ENCODE assay signal across 15 cellular contexts in genomic region chr1:243926803-243927245, GRCh38.
DNase-seq lines count a peak whose midpoint lies in the region; TF ChIP-seq lines count a peak whose summit lies in the region.
"Had no signal": no experiment of that assay in that cellular context is flagged by ENCODE, and none has a peak within 500 bp of the region (broad histone marks: within the 10 kb centered on the region; RNA-seq: fewer than 3 reads in every experiment).

No MANE protein-coding gene starts in this region.

- no peak overlapping the region for H4K8ac ChIP-seq in mesendoderm (ENCODE audit: low read depth, low read length)

- no peak overlapping the region for H3K4ac ChIP-seq in mesendoderm (ENCODE audit: low read depth, low read length)

- no peak overlapping the region for H3K4me3 Mint-ChIP-seq in chondrocyte (ENCODE audit: unreplicated experiment)
- H3K4me3 Mint-ChIP-seq: activated B cell treated with CpG ODN at 0.5 μM for 24 hours; CD8-positive, alpha-beta T cell had no signal

- H3K9me3 ChIP-seq in HUES48 (ENCODE audit: control insufficient read depth, insufficient read depth, low read length) (no peaks in the 10 kb centered on the region), adrenal gland (replicated peaks in 1 of 3) (no peaks in the 10 kb centered on the region)
- H3K9me3 ChIP-seq: esophagus squamous epithelium, neutrophil had no signal

- no peak overlapping the region for H2BK120ac ChIP-seq in mesendoderm (ENCODE audit: low read depth, low read length)

- no peak overlapping the region for H2BK5ac ChIP-seq in mesendoderm (ENCODE audit: low read length)

- H2BK15ac ChIP-seq in mesendoderm (replicated peaks; ENCODE audit: low read depth), result no peak overlapping the region

- no peaks in the 10 kb centered on the region for H3K36me3 Mint-ChIP-seq in chondrocyte (ENCODE audit: low read depth)
- H3K36me3 Mint-ChIP-seq: CD8-positive, alpha-beta T cell had no signal

- no peak overlapping the region for H3K56ac ChIP-seq in mesendoderm (ENCODE audit: low read length)

- H3K27me3 ChIP-seq in HUES48 (ENCODE audit: control insufficient read depth, insufficient read depth, low read length) (no peaks in the 10 kb centered on the region), mesendoderm (ENCODE audit: insufficient read depth, low read length, poor library complexity) (no peaks in the 10 kb centered on the region), adrenal gland (peaks cover 14% of the 10 kb centered on the region)

- H3K9me3 Mint-ChIP-seq in chondrocyte (ENCODE audit: low read depth), result no peaks in the 10 kb centered on the region
- H3K9me3 Mint-ChIP-seq: activated B cell treated with CpG ODN at 0.5 μM for 24 hours; CD8-positive, alpha-beta T cell had no signal

- H3K4me1 ChIP-seq in HUES48 (ENCODE audit: control insufficient read depth, insufficient read depth, low read length) (peaks cover 39% of the 10 kb centered on the region), mesendoderm (ENCODE audit: control insufficient read depth, low read depth, low read length) (peaks cover 12% of the 10 kb centered on the region), adrenal gland (replicated peaks in 1 of 2) (no peaks in the 10 kb centered on the region)

- no peaks in the 10 kb centered on the region for H3K36me3 ChIP-seq in HUES48 (ENCODE audit: control insufficient read depth, insufficient read depth, low read length)
- H3K36me3 ChIP-seq in mesendoderm (ENCODE audit: control insufficient read depth, insufficient read depth, low read length), result no peaks in the 10 kb centered on the region
- H3K36me3 ChIP-seq in adrenal gland (replicated peaks in 1 of 2), result no peaks in the 10 kb centered on the region
- H3K36me3 ChIP-seq: esophagus squamous epithelium, neutrophil had no signal

- H3K4me1 Mint-ChIP-seq in chondrocyte (ENCODE audit: low read depth), result peaks cover 73% of the 10 kb centered on the region
- H3K4me1 Mint-ChIP-seq: activated B cell treated with CpG ODN at 0.5 μM for 24 hours had no signal

- H3K9ac ChIP-seq in HUES48 (ENCODE audit: low read depth, low read length) (peak overlapping the region; percentile 24; the same call in 1 of the 2 replicates), mesendoderm (ENCODE audit: low read length) (no peak overlapping the region)

- no peaks in the 10 kb centered on the region for H3K79me2 ChIP-seq in mesendoderm (ENCODE audit: control insufficient read depth, insufficient read depth, low read length)

- no peak overlapping the region for H3K4me2 ChIP-seq in mesendoderm (ENCODE audit: low read length)

- no peak overlapping the region for H2AK5ac ChIP-seq in mesendoderm (ENCODE audit: low read length)

- H3K18ac ChIP-seq in mesendoderm (ENCODE audit: low read length), result no peak overlapping the region

- intact Hi-C loops in adrenal gland (cut with DNase I), result no loop called here

- H3K27ac Mint-ChIP-seq in chondrocyte (ENCODE audit: unreplicated experiment), result peak overlapping the region; percentile 96
- H3K27ac Mint-ChIP-seq: activated B cell treated with CpG ODN at 0.5 μM for 24 hours; CD8-positive, alpha-beta T cell had no signal

- TF ChIP-seq POLR2A in adrenal gland (IDR thresholded peaks at IDR 0.05), result no peak

- no peak overlapping the region for H4K5ac ChIP-seq in mesendoderm (ENCODE audit: low read length)

- TF ChIP-seq CTCF in chondrocyte (IDR thresholded peaks at IDR 0.05), result no peak
- TF ChIP-seq CTCF in adrenal gland (IDR thresholded peaks at IDR 0.05), result no peak

- no peak overlapping the region for H3K4me3 ChIP-seq in HUES48 (ENCODE audit: low read depth, low read length)
- no peak overlapping the region for H3K4me3 ChIP-seq in mesendoderm (ENCODE audit: low read length)
- H3K4me3 ChIP-seq in adrenal gland, result no peak overlapping the region
- H3K4me3 ChIP-seq: esophagus squamous epithelium had no signal

- H3K23ac ChIP-seq in mesendoderm (ENCODE audit: low read length), result no peak overlapping the region

- no peaks in the 10 kb centered on the region for H3K79me1 ChIP-seq in mesendoderm (ENCODE audit: low read length)

- H3K27ac ChIP-seq in HUES48 (ENCODE audit: low read depth, low read length), result peak overlapping the region; percentile 82
- H3K27ac ChIP-seq in mesendoderm (ENCODE audit: low read depth, low read length), result no peak overlapping the region
- no peak overlapping the region for H3K27ac ChIP-seq in adrenal gland
- H3K27ac ChIP-seq: esophagus squamous epithelium, neutrophil had no signal

- WGBS in mesendoderm (ENCODE audit: extremely low coverage, insufficient coverage, low lambda C conversion rate), result no CpG with 5 or more reads among the region's 6 CpGs
- WGBS in adrenal gland, 4 donors, result 53 to 65% (median 56%) methylated on average over 6 of the region's 6 CpGs

- no peaks in the 10 kb centered on the region for H3K27me3 Mint-ChIP-seq in chondrocyte (ENCODE audit: low read depth)

- DNase-seq in AG08395 (ENCODE audit: low spot score), result peak; percentile 82
- no peak for DNase-seq in chondrocyte (ENCODE audit: low spot score)
- peak; percentile 99 for DNase-seq in mesendoderm
- no peak for DNase-seq in adrenal gland
- no peak for DNase-seq in hippocampal formation (lab: John Stamatoyannopoulos, UW)
- DNase-seq in activated CD8-positive, alpha-beta memory T cell treated with anti-CD3 and anti-CD28 coated beads, Interleukin-2, amount 50 U/mL, for 4 hours, result no peak
- no peak for DNase-seq in foreskin melanocyte
- DNase-seq: activated B cell treated with CpG ODN at 0.5 μM for 24 hours; activated naive CD4-positive, alpha-beta T cell treated with Interleukin-2 at 50 U/mL for 16 hours; CD8-positive, alpha-beta T cell; esophagus squamous epithelium; H7; NCI-H524 treated with DMSO at 0.1 percent for 48 hours had no signal

Comparison
In these comparisons a context has a peak if more than half of its experiments do, and no peak if none do; other contexts are left out.
1. DNase-seq: peak in AG08395 (single experiment) and mesendoderm (single experiment); none in chondrocyte (single experiment), adrenal gland (0 of 7), hippocampal formation (0 of 2), activated CD8-positive, alpha-beta memory T cell treated with anti-CD3 and anti-CD28 coated beads, Interleukin-2, amount 50 U/mL, for 4 hours (single experiment) and foreskin melanocyte (single experiment).